13 cellular contexts compared by ENCODE assay signal in the genomic region with DNA sequence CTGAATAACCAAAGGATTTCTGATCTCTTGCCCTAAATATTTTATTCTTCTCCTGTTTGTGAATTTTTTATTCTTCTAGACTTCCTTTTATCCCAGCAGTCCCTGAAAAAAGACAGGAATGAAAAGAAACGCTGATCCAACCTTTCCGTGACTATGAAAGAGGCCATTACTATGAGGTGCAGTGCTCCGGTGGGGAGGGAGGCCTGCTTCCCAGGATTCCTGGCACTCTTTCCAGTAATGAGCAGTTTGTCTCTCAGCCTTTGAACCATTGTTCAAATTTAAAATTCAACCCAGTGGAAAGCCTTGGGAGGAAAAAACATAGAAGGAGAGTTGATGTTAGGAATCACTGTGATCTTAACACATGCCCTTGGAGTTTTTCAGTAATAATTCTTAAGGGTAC. TPM values are rescaled to one million over a fixed set of nuclear protein-coding genes. Genes with fewer than 3 reads are reported as not detected.
DNase-seq lines count a peak whose midpoint lies in the region; ATAC-seq and TF ChIP-seq lines count a peak whose summit lies in the region.
"Had no signal": no experiment of that assay in that cellular context is flagged by ENCODE, and none has a peak within 500 bp of the region (broad histone marks: within the 10 kb centered on the region; RNA-seq: fewer than 3 reads in every experiment).

No MANE protein-coding gene starts in this region.

- H3K18ac ChIP-seq in neuronal stem cell (ENCODE audit: low read length) = no peak overlapping the region

- DNase-seq in right atrium auricular region (ENCODE audit: low spot score) (no peak), left ventricle myocardium superior (no peak), fibroblast of villous mesenchyme (ENCODE audit: low read depth) (no peak), neuronal stem cell (ENCODE audit: low spot score) (no peak), vagina (ENCODE audit: extremely low spot score in 2 of 2) (no peak), cortex of kidney (lab: John Stamatoyannopoulos, UW) (no peak)
- DNase-seq in CD8-positive, alpha-beta T cell = no peak
- DNase-seq: activated T-cell treated with anti-CD3 and anti-CD28 coated beads, Interleukin-2, amount 50 U/mL, for 4 hours; AML-193; NCI-H2171; SW 1271 had no signal

- H3K9ac ChIP-seq in neuronal stem cell (ENCODE audit: low read depth, low read length, poor library complexity) = no peak overlapping the region

- H3K79me1 ChIP-seq in neuronal stem cell (ENCODE audit: low read depth, low read length) = peaks cover 4% of the 10 kb centered on the region

- no peaks in the 10 kb centered on the region for H3K27me3 ChIP-seq in right atrium auricular region
- H3K27me3 ChIP-seq in neuronal stem cell (ENCODE audit: control insufficient read depth in 3 of 3, insufficient read depth in 3 of 3, low read depth in 1 of 3, low read length in 3 of 3) = no peaks in the 10 kb centered on the region
- H3K27me3 ChIP-seq in vagina = no peaks in the 10 kb centered on the region
- H3K27me3 ChIP-seq in CD8-positive, alpha-beta T cell (ENCODE audit: insufficient read depth, low read length) = no peaks in the 10 kb centered on the region
- H3K27me3 ChIP-seq: MG63 had no signal

- intact Hi-C loops in left ventricle myocardium superior (cut with micrococcal nuclease) (no loop called here), vagina (cut with DNase I) (loop anchor here (5.0 kb wide), 1 partner anchor 62 kb away; a partner anchor contains a TSS)
- intact Hi-C loops in CD8-positive, alpha-beta T cell (cut with DNase I, micrococcal nuclease) = no loop called here

- H3K4me1 ChIP-seq in right atrium auricular region = peaks cover 0 to 83% of the 10 kb centered on the region in 2 donors
- peaks cover 20 to 39% of the 10 kb centered on the region in 2 donors for H3K4me1 ChIP-seq in neuronal stem cell (ENCODE audit: control insufficient read depth in 2 of 2, insufficient read depth in 1 of 2, low read depth in 1 of 2, low read length in 2 of 2)
- peaks cover 75% of the 10 kb centered on the region for H3K4me1 ChIP-seq in vagina
- peaks cover 17% of the 10 kb centered on the region for H3K4me1 ChIP-seq in CD8-positive, alpha-beta T cell (ENCODE audit: insufficient read depth, low read length)

- H4K91ac ChIP-seq in neuronal stem cell (ENCODE audit: low read depth, low read length, poor library complexity) = no peak overlapping the region

- H3K4ac ChIP-seq in neuronal stem cell (ENCODE audit: low read length) = no peak overlapping the region

- POLR2A ChIA-PET in CD8-positive, alpha-beta T cell (lab: Charles Lee) = no interaction called here

- H2BK15ac ChIP-seq in neuronal stem cell (ENCODE audit: low read length) = no peak overlapping the region

- H3K36me3 ChIP-seq in right atrium auricular region (peaks cover 20% of the 10 kb centered on the region), neuronal stem cell (replicated peaks in 1 of 2; ENCODE audit: control insufficient read depth in 2 of 2, insufficient read depth in 2 of 2, low read length in 2 of 2) (peaks cover 0 to 16% of the 10 kb centered on the region in 2 donors), vagina (peaks cover 0 to 6% of the 10 kb centered on the region in 2 donors)
- no peaks in the 10 kb centered on the region for H3K36me3 ChIP-seq in CD8-positive, alpha-beta T cell (ENCODE audit: insufficient read depth, low read length)

- no peak overlapping the region for H3K14ac ChIP-seq in neuronal stem cell (ENCODE audit: low read length)

- peak overlapping the region; percentile 14 to 59 for H3K27ac ChIP-seq in right atrium auricular region
- H3K27ac ChIP-seq in neuronal stem cell (replicated peaks; ENCODE audit: low read length) = peak overlapping the region; percentile 39
- peak overlapping the region; percentile 49 for H3K27ac ChIP-seq in vagina
- H3K27ac ChIP-seq in CD8-positive, alpha-beta T cell (ENCODE audit: low read depth, low read length) = no peak overlapping the region

- TF ChIP-seq CTCF in right atrium auricular region (IDR thresholded peaks at IDR 0.05) (no peak), fibroblast of villous mesenchyme (IDR thresholded peaks at IDR 0.05; ENCODE audit: insufficient read depth, low read depth, low read length) (no peak), vagina (IDR thresholded peaks at IDR 0.05) (no peak)
- TF ChIP-seq CTCF in CD8-positive, alpha-beta T cell (IDR thresholded peaks at IDR 0.05) = no peak

- H3K9me3 ChIP-seq in right atrium auricular region = no peaks in the 10 kb centered on the region
- no peaks in the 10 kb centered on the region for H3K9me3 ChIP-seq in neuronal stem cell (replicated peaks in 1 of 2; ENCODE audit: control insufficient read depth in 2 of 2, insufficient read depth in 1 of 2, low read depth in 1 of 2, low read length in 2 of 2)
- no peaks in the 10 kb centered on the region for H3K9me3 ChIP-seq in vagina
- H3K9me3 ChIP-seq in CD8-positive, alpha-beta T cell (ENCODE audit: low read length) = no peaks in the 10 kb centered on the region
- H3K9me3 ChIP-seq: MG63 had no signal

- no peak overlapping the region for H2AK5ac ChIP-seq in neuronal stem cell (ENCODE audit: low read depth, low read length)

- ATAC-seq in left ventricle myocardium superior (no peak), HG03097 (IDR thresholded peaks at IDR 0.05; ENCODE audit: low FRiP score, unreplicated experiment) (no peak)
- no peak for ATAC-seq in CD8-positive, alpha-beta T cell
- ATAC-seq: activated T-cell treated with anti-CD3 and anti-CD28 coated beads, Interleukin-2, amount 50 U/mL, for 4 hours had no signal

- H3K4me3 ChIP-seq in right atrium auricular region (no peak overlapping the region), fibroblast of villous mesenchyme (ENCODE audit: low read depth, low read length) (peak overlapping the region; percentile 2), neuronal stem cell (ENCODE audit: low read length in 2 of 2) (no peak overlapping the region), vagina (no peak overlapping the region)
- H3K4me3 ChIP-seq in CD8-positive, alpha-beta T cell (ENCODE audit: low read depth, low read length) = no peak overlapping the region
- H3K4me3 ChIP-seq: MG63 had no signal

- H3K4me3 Mint-ChIP-seq in CD8-positive, alpha-beta T cell = no peak overlapping the region
- H3K4me3 Mint-ChIP-seq: activated T-cell treated with anti-CD3 and anti-CD28 coated beads, Interleukin-2, amount 50 U/mL, for 4 hours had no signal

- peaks cover 37% of the 10 kb centered on the region for H3K4me1 Mint-ChIP-seq in CD8-positive, alpha-beta T cell (ENCODE audit: low read depth)

- WGBS in neuronal stem cell (ENCODE audit: extremely low coverage in 2 of 2, insufficient read length in 2 of 2, insufficient replicate concordance in 1 of 2), 2 donors = no CpG with 5 or more reads among the region's 3 CpGs

- H2BK12ac ChIP-seq in neuronal stem cell (ENCODE audit: low read length) = no peak overlapping the region

- H2AFZ ChIP-seq in neuronal stem cell (ENCODE audit: low read length) = no peak overlapping the region

- no peak overlapping the region for H3K27ac Mint-ChIP-seq in CD8-positive, alpha-beta T cell

- CTCF ChIA-PET in CD8-positive, alpha-beta T cell (lab: Charles Lee) = interaction anchor here (1.7 to 6.7 kb wide), 3 partner anchors 10 to 69 kb away, joined by 4 to 57 read pairs (median 5); no protein-coding TSS in a partner anchor

- no peak overlapping the region for H4K8ac ChIP-seq in neuronal stem cell (ENCODE audit: low read depth, low read length)

- no peak overlapping the region for H2BK5ac ChIP-seq in neuronal stem cell (ENCODE audit: low read length)

- H3K27me3 Mint-ChIP-seq in CD8-positive, alpha-beta T cell (ENCODE audit: low read depth) = no peaks in the 10 kb centered on the region

- H2BK120ac ChIP-seq in neuronal stem cell (ENCODE audit: low read depth, low read length) = no peak overlapping the region

- peaks cover 18% of the 10 kb centered on the region for H3K36me3 Mint-ChIP-seq in CD8-positive, alpha-beta T cell

- no peaks in the 10 kb centered on the region for H3K9me3 Mint-ChIP-seq in CD8-positive, alpha-beta T cell
- H3K9me3 Mint-ChIP-seq: activated T-cell treated with anti-CD3 and anti-CD28 coated beads, Interleukin-2, amount 50 U/mL, for 4 hours had no signal

- H3K4me2 ChIP-seq in neuronal stem cell (ENCODE audit: insufficient read depth, low read length, poor library complexity, severe bottlenecking) = no peak overlapping the region

- no peak overlapping the region for H3K23ac ChIP-seq in neuronal stem cell (ENCODE audit: low read depth, low read length, poor library complexity)

- no peak for TF ChIP-seq POLR2A in vagina (IDR thresholded peaks at IDR 0.05)

RNA-seq across cellular contexts. Expression of a gene that starts 5.9 kb away (rescaled TPM):
- total RNA-seq in right atrium auricular region (10 to 100 TPM; 25.6 to 55.1 TPM), left ventricle myocardium superior (15.9 TPM), fibroblast of villous mesenchyme (31.2 and 45.3 TPM in 2 replicates), vagina (13.0 TPM)
- 11.5 TPM for polyA plus RNA-seq in neuronal stem cell (2013, experiment 1 of 2)
- 11.4 TPM for polyA plus RNA-seq in neuronal stem cell (2013, experiment 2 of 2)
- total RNA-seq in CD8-positive, alpha-beta T cell = 10 to 100 TPM; 74.7 to 76.6 TPM
